Comparison of ENCODE assay signal across 1 cellular context in genomic region chr19:1227655-1228054, GRCh38.
TF ChIP-seq lines count a peak whose summit lies in the region.

No MANE protein-coding gene starts in this region.

TF ChIP-seq in IMR-90, 13 proteins besides CTCF, POLR2A, EP300 and RAD21:
- TF ChIP-seq SMC3 (IDR thresholded peaks at IDR 0.05; ENCODE audit: low read depth, low read length) (no peak), RCOR1 (IDR thresholded peaks at IDR 0.05; ENCODE audit: insufficient replicate concordance, low read length) (no peak), NFE2L2 (IDR thresholded peaks at IDR 0.05; ENCODE audit: low read depth, low read length) (no peak), MAFK (IDR thresholded peaks at IDR 0.05; ENCODE audit: low read depth, low read length) (no peak), CEBPB (IDR thresholded peaks at IDR 0.05; ENCODE audit: low read depth, low read length) (no peak), MXI1 (IDR thresholded peaks at IDR 0.05; ENCODE audit: borderline replicate concordance, low read depth, low read length) (no peak), ELK1 (IDR thresholded peaks at IDR 0.05; ENCODE audit: borderline replicate concordance, low read depth, low read length) (no peak), USF2 (IDR thresholded peaks at IDR 0.05; ENCODE audit: low read depth, low read length) (no peak), MAZ (IDR thresholded peaks at IDR 0.05; ENCODE audit: borderline replicate concordance, low read depth, low read length) (no peak), FOS (IDR thresholded peaks at IDR 0.05; ENCODE audit: low read depth, low read length) (no peak), RFX5 (IDR thresholded peaks at IDR 0.05; ENCODE audit: low read depth, low read length) (no peak), CHD1 (IDR thresholded peaks at IDR 0.05; ENCODE audit: low read depth, low read length) (no peak), BHLHE40 (IDR thresholded peaks at IDR 0.05; ENCODE audit: low read depth, low read length) (no peak)
TF ChIP-seq in IMR-90: peak in this region for 0.
